8 cellular contexts compared by ENCODE assay signal in genomic region chr13:72255908-72256307, GRCh38.
DNase-seq lines count a peak whose midpoint lies in the region; ATAC-seq lines count a peak whose summit lies in the region.

No MANE protein-coding gene starts in this region.

- ATAC-seq in GM21367 (IDR thresholded peaks at IDR 0.05; ENCODE audit: unreplicated experiment), result no peak
- no peak for ATAC-seq in HG03521 (IDR thresholded peaks at IDR 0.05; ENCODE audit: unreplicated experiment)
- no peak for ATAC-seq in GM19324 (IDR thresholded peaks at IDR 0.05; ENCODE audit: low FRiP score, unreplicated experiment)

- peak; percentile 67 for DNase-seq in ACHN
- DNase-seq in HPDE6-E6E7 (ENCODE audit: extremely low spot score), result peak; percentile 43
- peak; percentile 62 for DNase-seq in RPMI7951 (ENCODE audit: low read depth)
- peak in 40 of 42 donors; percentile 4 to 76 (median 40) for DNase-seq in head of caudate nucleus
- no peak for DNase-seq in NCI-H2029 treated with DMSO at 0.1 percent for 48 hours (lab: John Stamatoyannopoulos, UW)

- intact Hi-C loops in head of caudate nucleus (cut with DNase I), result no loop called here

- in situ Hi-C loops in ACHN (cut with HindIII; ENCODE audit: low pct_ligation_motif_present, low pct_unique_long_range_greater_than_20kb, low sequenced_read_pairs), result no loop called here
